ENCODE assay signal across 11 cellular contexts in the genomic region with DNA sequence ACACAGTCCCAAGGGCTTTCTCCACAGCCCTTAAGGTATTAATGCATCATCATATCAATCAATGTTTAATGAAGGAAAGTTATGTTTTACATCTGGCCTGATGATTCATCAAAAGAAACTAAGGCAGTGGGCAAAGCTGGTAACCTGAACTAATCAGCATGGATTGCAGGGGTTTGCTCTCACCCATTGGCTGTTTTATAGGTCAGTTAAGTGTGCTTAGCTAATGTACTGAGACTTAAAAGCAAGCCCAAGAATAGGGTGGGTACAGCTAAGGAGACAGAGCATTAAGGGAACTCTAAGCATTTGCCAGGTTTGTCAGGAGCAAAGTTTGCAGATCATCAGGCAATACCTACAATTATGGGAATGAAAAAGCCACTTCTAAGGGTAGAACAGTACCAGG.
DNase-seq lines count a peak whose midpoint lies in the region; TF ChIP-seq lines count a peak whose summit lies in the region.
"Had no signal": no experiment of that assay in that cellular context is flagged by ENCODE, and none has a peak within 500 bp of the region (broad histone marks: within the 10 kb centered on the region; RNA-seq: fewer than 3 reads in every experiment).

No MANE protein-coding gene starts in this region.

- no peak for TF ChIP-seq CTCF in GM20000 (IDR thresholded peaks at IDR 0.05; ENCODE audit: extremely low read depth, missing control alignments)

- in situ Hi-C loops in KBM-7 (cut with MboI; ENCODE audit: low pct_unique_long_range_greater_than_20kb, low sequenced_read_pairs): no loop called here

- DNase-seq in DMS 273 (lab: John Stamatoyannopoulos, UW; ENCODE audit: unreplicated experiment): peak; percentile 1
- no peak for DNase-seq in DMS 273 treated with DMSO at 0.1 percent for 48 hours (lab: John Stamatoyannopoulos, UW)
- peak; percentile 12 for DNase-seq in astrocyte of the hippocampus (ENCODE audit: low read depth, low spot score)
- DNase-seq in iris pigment epithelial cell (ENCODE audit: low read depth): peak; percentile 14
- no peak for DNase-seq in GM20000 (ENCODE audit: low spot score)
- no peak for DNase-seq in KBM-7
- no peak for DNase-seq in HuH-7.5 (ENCODE audit: low spot score)
- DNase-seq in LoVo (ENCODE audit: low spot score): no peak
- DNase-seq: Caco-2; CD8-positive, alpha-beta memory T cell; EL had no signal

Comparison
In these comparisons a context has a peak if more than half of its experiments do, and no peak if none do; other contexts are left out.
1. DNase-seq: peak in DMS 273 (single experiment), astrocyte of the hippocampus (single experiment) and iris pigment epithelial cell (single experiment); none in DMS 273 treated with DMSO at 0.1 percent for 48 hours (single experiment), GM20000 (single experiment), KBM-7 (single experiment), HuH-7.5 (single experiment) and LoVo (single experiment).